Comparison of ENCODE assay signal across 10 cellular contexts in the genomic region with DNA sequence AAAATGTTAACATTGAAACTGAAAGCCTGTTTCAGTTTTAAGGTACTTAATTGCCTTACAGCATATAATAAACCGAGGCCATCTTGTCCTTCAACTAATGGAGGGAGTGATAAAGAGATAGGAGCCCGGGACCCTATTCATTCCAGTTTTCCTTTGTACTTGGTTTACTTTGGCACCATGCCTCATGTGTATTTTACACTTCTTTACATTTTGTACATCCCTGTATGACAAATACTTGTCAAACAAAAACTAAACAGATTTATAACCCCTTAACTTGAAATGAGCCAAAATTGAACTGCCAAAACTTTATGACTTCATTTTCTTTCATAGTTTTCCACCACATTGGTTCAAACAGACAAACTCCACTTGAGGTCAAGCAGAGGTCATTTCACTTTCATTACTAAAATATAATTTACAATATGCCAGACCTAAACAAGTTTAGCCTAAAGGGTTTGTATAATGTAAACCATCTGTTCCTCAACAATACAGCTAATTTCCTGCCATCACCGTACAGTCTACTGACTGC. TPM values are rescaled to one million over a fixed set of nuclear protein-coding genes. Genes with fewer than 3 reads are reported as not detected.
DNase-seq lines count a peak whose midpoint lies in the region; ATAC-seq, FAIRE-seq and TF ChIP-seq lines count a peak whose summit lies in the region.
"Had no signal": no experiment of that assay in that cellular context is flagged by ENCODE, and none has a peak within 500 bp of the region (broad histone marks: within the 10 kb centered on the region; RNA-seq: fewer than 3 reads in every experiment).

No MANE protein-coding gene starts in this region.

- POLR2A ChIA-PET in HepG2 (lab: Yijun Ruan, JAX): no interaction called here

- H3K27ac ChIP-seq in HepG2 (ENCODE audit: extremely low read length, insufficient read depth, low read length) (no peak overlapping the region), right lobe of liver (no peak overlapping the region), VCaP (peak overlapping the region; percentile 59)

- TF ChIP-seq CTCF in HepG2 (CRISPR knock-in tag; IDR thresholded peaks at IDR 0.05) (no peak), right lobe of liver (IDR thresholded peaks at IDR 0.05) (no peak), VCaP (conservative IDR thresholded peaks at IDR 0.05) (no peak)

- H3K27me3 ChIP-seq in HepG2 (ENCODE audit: control insufficient read depth in 1 of 2, insufficient read depth in 2 of 2, low read length in 2 of 2) (no peaks in the 10 kb centered on the region), right lobe of liver (no peaks in the 10 kb centered on the region)
- H3K27me3 ChIP-seq: upper lobe of right lung had no signal

- DNase-seq in HepG2 (ENCODE audit: low spot score) (peak; percentile 25), right lobe of liver (no peak), NCI-H1092 (lab: John Stamatoyannopoulos, UW) (peak; percentile 75), cerebellum (ENCODE audit: low spot score) (no peak), cerebellar cortex (ENCODE audit: low spot score) (no peak)
- DNase-seq in activated CD4-positive, CD25-positive, alpha-beta regulatory T cell (lab: John Stamatoyannopoulos, UW): no peak
- DNase-seq in stimulated activated CD8-positive, alpha-beta memory T cell treated with anti-CD3 and anti-CD28 coated beads, Interleukin-4, amount 100 ng/mL, for 48 hours: no peak
- DNase-seq: right cardiac atrium, upper lobe of right lung had no signal

- no peak for TF ChIP-seq POLR2A in HepG2 (IDR thresholded peaks at IDR 0.05; ENCODE audit: insufficient read depth in 1 of 2, low read depth in 2 of 2, low read length in 2 of 2)
- TF ChIP-seq POLR2A in right lobe of liver (IDR thresholded peaks at IDR 0.05): no peak

- intact Hi-C loops in HepG2 (cut with micrococcal nuclease; ENCODE audit: unreplicated experiment): no loop called here
- intact Hi-C loops in right lobe of liver (cut with DNase I): no loop called here

- H4K20me1 ChIP-seq in HepG2 (ENCODE audit: insufficient read depth, low read length): no peaks in the 10 kb centered on the region

- TF ChIP-seq RAD21 in HepG2 (CRISPR knock-in tag; IDR thresholded peaks at IDR 0.05): no peak

- H3K4me1 ChIP-seq in HepG2 (ENCODE audit: insufficient read depth, low read length) (no peaks in the 10 kb centered on the region), right lobe of liver (no peaks in the 10 kb centered on the region)

- H3K36me3 ChIP-seq in HepG2 (replicated peaks in 1 of 2; ENCODE audit: control insufficient read depth in 1 of 2, insufficient read depth in 2 of 2, low read length in 2 of 2) (no peaks in the 10 kb centered on the region), right lobe of liver (no peaks in the 10 kb centered on the region)
- H3K36me3 ChIP-seq: upper lobe of right lung had no signal

- no peaks in the 10 kb centered on the region for H3K79me2 ChIP-seq in HepG2 (ENCODE audit: insufficient read depth, low read length)

- in situ Hi-C loops in HepG2 (cut with HindIII; ENCODE audit: extremely low pct_ligation_motif_present, low pct_unique_long_range_greater_than_20kb): no loop called here

- H3K4me2 ChIP-seq in HepG2 (ENCODE audit: low read depth, low read length): no peak overlapping the region

- H3K9ac ChIP-seq in HepG2 (ENCODE audit: insufficient read depth, low read depth, low read length): no peak overlapping the region

- H3K4me3 ChIP-seq in HepG2 (replicated peaks in 1 of 3; ENCODE audit: insufficient read depth in 1 of 3, low read depth in 2 of 3, low read length in 3 of 3) (no peak overlapping the region), right lobe of liver (no peak overlapping the region)
- H3K4me3 ChIP-seq: upper lobe of right lung had no signal

- CTCF ChIA-PET in HepG2 (lab: Yijun Ruan, JAX; ENCODE audit: low intra/inter-chr PET ratio, low total read pairs): no interaction called here

- H2AFZ ChIP-seq in HepG2 (ENCODE audit: low read length): no peak overlapping the region

- H3K9me3 ChIP-seq in HepG2 (ENCODE audit: low read length): no peaks in the 10 kb centered on the region
- no peaks in the 10 kb centered on the region for H3K9me3 ChIP-seq in right lobe of liver
- H3K9me3 ChIP-seq: upper lobe of right lung had no signal

- BruUV-seq in HepG2 (replicated peaks; lab: Mats Ljungman, UMichigan): no TSS peak

- FAIRE-seq in HepG2 (lab: Jason Lieb, UNC): no peak

- TF ChIP-seq EP300 in HepG2 (IDR thresholded peaks at IDR 0.05; ENCODE audit: low read depth in 2 of 2, low read length in 2 of 2) (no peak), HepG2 (CRISPR knock-in tag; IDR thresholded peaks at IDR 0.05; ENCODE audit: borderline replicate concordance) (no peak)

- WGBS in HepG2 (ENCODE audit: low lambda C conversion rate): 30% methylated on average over 3 of the region's 3 CpGs
- WGBS in right lobe of liver (ENCODE audit: insufficient coverage, low coverage, low lambda C conversion rate, missing lambda C conversion rate): 43% methylated on average over 3 of the region's 3 CpGs

- ATAC-seq in HepG2 (no peak), right lobe of liver (no peak)
- ATAC-seq: right cardiac atrium had no signal

TF ChIP-seq in HepG2, 621 proteins besides CTCF, POLR2A, EP300 and RAD21 (continues in another document):
- TF ChIP-seq ZNF276 (CRISPR knock-in tag; IDR thresholded peaks at IDR 0.05; ENCODE audit: low read depth) (no peak), NKX3-1 (CRISPR knock-in tag; IDR thresholded peaks at IDR 0.05) (no peak), MED8 (CRISPR knock-in tag; IDR thresholded peaks at IDR 0.05; ENCODE audit: insufficient replicate concordance) (no peak), ZNF17 (CRISPR knock-in tag; IDR thresholded peaks at IDR 0.05) (no peak), MED13 (CRISPR knock-in tag; IDR thresholded peaks at IDR 0.05) (no peak), YEATS2 (CRISPR knock-in tag; IDR thresholded peaks at IDR 0.05; ENCODE audit: borderline replicate concordance) (no peak), ZKSCAN8 (CRISPR knock-in tag; IDR thresholded peaks at IDR 0.05; ENCODE audit: borderline replicate concordance) (no peak), ZNF234 (CRISPR knock-in tag; conservative IDR thresholded peaks at IDR 0.05) (no peak), MEF2D (CRISPR knock-in tag; IDR thresholded peaks at IDR 0.05) (no peak)
- TF ChIP-seq, protein P1, sequence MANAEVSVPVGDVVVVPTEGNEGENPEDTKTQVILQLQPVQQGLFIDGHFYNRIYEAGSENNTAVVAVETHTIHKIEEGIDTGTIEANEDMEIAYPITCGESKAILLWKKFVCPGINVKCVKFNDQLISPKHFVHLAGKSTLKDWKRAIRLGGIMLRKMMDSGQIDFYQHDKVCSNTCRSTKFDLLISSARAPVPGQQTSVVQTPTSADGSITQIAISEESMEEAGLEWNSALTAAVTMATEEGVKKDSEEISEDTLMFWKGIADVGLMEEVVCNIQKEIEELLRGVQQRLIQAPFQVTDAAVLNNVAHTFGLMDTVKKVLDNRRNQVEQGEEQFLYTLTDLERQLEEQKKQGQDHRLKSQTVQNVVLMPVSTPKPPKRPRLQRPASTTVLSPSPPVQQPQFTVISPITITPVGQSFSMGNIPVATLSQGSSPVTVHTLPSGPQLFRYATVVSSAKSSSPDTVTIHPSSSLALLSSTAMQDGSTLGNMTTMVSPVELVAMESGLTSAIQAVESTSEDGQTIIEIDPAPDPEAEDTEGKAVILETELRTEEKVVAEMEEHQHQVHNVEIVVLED (CRISPR knock-in tag; IDR thresholded peaks at IDR 0.05; ENCODE audit: borderline replicate concordance): no peak

RNA-seq across cellular contexts. Expression of gene UBE2U, which starts 30.9 kb away (rescaled TPM):
- total RNA-seq in HepG2 (2016; rRNA removed; fragmentation: Illumina TruSeq; extraction: Trizol): not detected in 2 replicates
- total RNA-seq in HepG2 (2016; cell fraction: cytosol; rRNA removed; fragmentation: Illumina TruSeq; extraction: Trizol; ENCODE audit: low read depth): not detected in 2 replicates
- total RNA-seq in HepG2 (2016; cell fraction: insoluble cytoplasmic fraction; rRNA removed; fragmentation: Illumina TruSeq; extraction: Trizol): not detected in 2 replicates
- total RNA-seq in HepG2 (2016; cell fraction: membrane; rRNA removed; fragmentation: Illumina TruSeq; extraction: Trizol): not detected in 2 replicates
- total RNA-seq in HepG2 (2016; cell fraction: nucleus; rRNA removed; fragmentation: Illumina TruSeq; extraction: Trizol): not detected in 2 replicates
- polyA plus RNA-seq in HepG2 (2011; rRNA removed): not detected in 2 replicates
- not detected in 2 replicates for polyA plus RNA-seq in HepG2 (2011; cell fraction: cytosol; rRNA removed)
- not detected in 2 replicates for polyA plus RNA-seq in HepG2 (2011; cell fraction: nucleus; rRNA removed)
- not detected in 2 replicates for polyA plus RNA-seq in HepG2 (2012)
- polyA plus RNA-seq in HepG2 (2016; cell fraction: cytosol; fragmentation: Illumina TruSeq; extraction: Trizol; ENCODE audit: low read depth): not detected in 2 replicates
- polyA plus RNA-seq in HepG2 (2016; cell fraction: insoluble cytoplasmic fraction; fragmentation: Illumina TruSeq; extraction: Trizol; ENCODE audit: low read depth): not detected in 2 replicates
- not detected in 2 replicates for polyA plus RNA-seq in HepG2 (2016; cell fraction: membrane; fragmentation: Illumina TruSeq; extraction: Trizol; ENCODE audit: low read depth)
- polyA plus RNA-seq in HepG2 (2016; cell fraction: nucleus; fragmentation: Illumina TruSeq; extraction: Trizol; ENCODE audit: insufficient read depth, low read depth): not detected in 2 replicates
- not detected in 2 replicates for polyA minus RNA-seq in HepG2 (2011; rRNA and poly(A)+ RNA removed; ENCODE audit: low replicate concordance)
- not detected in 2 replicates for polyA minus RNA-seq in HepG2 (2011; cell fraction: cytosol; rRNA and poly(A)+ RNA removed)
- not detected in 2 replicates for polyA minus RNA-seq in HepG2 (2011; cell fraction: nucleus; rRNA and poly(A)+ RNA removed)
- not detected for total RNA-seq in right lobe of liver
- not detected for total RNA-seq in cerebellum
- total RNA-seq: right cardiac atrium, upper lobe of right lung had no signal
- polyA plus RNA-seq: right cardiac atrium had no signal

Comparison
In these comparisons a context has a peak if more than half of its experiments do, and no peak if none do; other contexts are left out.
1. DNase-seq: peak in HepG2 (single experiment) and NCI-H1092 (single experiment); none in right lobe of liver (0 of 3), activated CD4-positive, CD25-positive, alpha-beta regulatory T cell (0 of 4), stimulated activated CD8-positive, alpha-beta memory T cell treated with anti-CD3 and anti-CD28 coated beads, Interleukin-4, amount 100 ng/mL, for 48 hours (single experiment), cerebellum (single experiment) and cerebellar cortex (single experiment).